23 cellular contexts compared by ENCODE assay signal in the genomic region with DNA sequence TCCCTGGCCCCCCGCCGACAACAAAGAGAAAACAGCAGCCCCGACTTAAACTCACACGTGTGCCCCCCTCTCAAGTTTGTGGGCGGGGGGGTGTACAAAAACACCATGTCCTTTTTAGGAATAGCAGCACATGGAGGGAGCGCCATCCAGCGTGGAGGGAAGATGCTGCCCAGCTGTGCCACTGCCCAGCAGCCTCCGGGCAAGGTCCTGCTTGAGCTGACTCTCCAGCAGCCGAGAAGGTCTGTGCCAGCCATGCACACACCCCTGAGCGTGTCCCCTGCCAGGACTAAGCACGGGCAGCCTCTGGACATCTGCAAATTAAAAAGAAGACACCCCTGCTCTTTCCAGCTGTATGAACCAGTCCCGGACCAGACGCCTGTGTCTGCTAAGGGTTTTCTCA.
DNase-seq lines count a peak whose midpoint lies in the region; ATAC-seq, FAIRE-seq and TF ChIP-seq lines count a peak whose summit lies in the region.
"Had no signal": no experiment of that assay in that cellular context is flagged by ENCODE, and none has a peak within 500 bp of the region (broad histone marks: within the 10 kb centered on the region; RNA-seq: fewer than 3 reads in every experiment).

No MANE protein-coding gene starts in this region.

- no peaks in the 10 kb centered on the region for H3K27me3 ChIP-seq in SK-N-SH (ENCODE audit: insufficient read depth)
- H3K27me3 ChIP-seq in K562 (ENCODE audit: control insufficient read depth in 2 of 2, insufficient read depth in 2 of 2, low read length in 2 of 2) = peaks cover 12 to 64% of the 10 kb centered on the region in 2 experiments; a peak in 3 of 5 replicates
- H3K27me3 ChIP-seq in stomach smooth muscle (ENCODE audit: control insufficient read depth in 1 of 2, insufficient read depth in 2 of 2, low read length in 2 of 2) = peaks cover 21 to 32% of the 10 kb centered on the region in 2 donors
- H3K27me3 ChIP-seq: BE2C had no signal

- H3K4me3 ChIP-seq in SK-N-SH (ENCODE audit: low read depth in 2 of 2, low read length in 1 of 2) (no peak overlapping the region), K562 (no peak overlapping the region), stomach smooth muscle (ENCODE audit: low read length in 2 of 2) (peak overlapping the region; percentile 0 to 35)
- H3K4me3 ChIP-seq: A549; BLaER1 treated with 17β-estradiol and CSF1 and Interleukin-3, amounts not matched to agents 10 nM and 100 nM; GM23338 had no signal

- H3K36me3 ChIP-seq in SK-N-SH (replicated peaks in 1 of 2; ENCODE audit: control insufficient read depth in 1 of 2, insufficient read depth in 2 of 2, low read length in 1 of 2) = no peaks in the 10 kb centered on the region
- H3K36me3 ChIP-seq in K562 (ENCODE audit: control insufficient read depth, insufficient read depth, low read length) = no peaks in the 10 kb centered on the region
- H3K36me3 ChIP-seq in stomach smooth muscle (ENCODE audit: control insufficient read depth in 2 of 2, insufficient read depth in 2 of 2, low read length in 2 of 2) = no peaks in the 10 kb centered on the region
- H3K36me3 ChIP-seq: BE2C; BLaER1 treated with 17β-estradiol and CSF1 and Interleukin-3, amounts not matched to agents 10 nM and 100 nM had no signal

- H2AFZ ChIP-seq in SK-N-SH (ENCODE audit: low read depth) (no peak overlapping the region), K562 (ENCODE audit: low read depth, low read length) (no peak overlapping the region)
- H2AFZ ChIP-seq: GM23338 had no signal

- H3K79me2 ChIP-seq in SK-N-SH (ENCODE audit: insufficient read depth) = no peaks in the 10 kb centered on the region
- H3K79me2 ChIP-seq in K562 (ENCODE audit: control insufficient read depth, insufficient read depth, low read length) = no peaks in the 10 kb centered on the region

- H3K4me1 ChIP-seq in SK-N-SH (ENCODE audit: control insufficient read depth in 1 of 2, insufficient read depth in 2 of 2, low read depth in 1 of 2, low read length in 1 of 2) = peaks cover 0 to 34% of the 10 kb centered on the region in 2 experiments; a peak in 1 of 4 replicates
- peaks cover 0 to 5% of the 10 kb centered on the region in 2 experiments; a peak in 2 of 5 replicates for H3K4me1 ChIP-seq in K562 (replicated peaks in 1 of 2; ENCODE audit: control insufficient read depth in 2 of 2, insufficient read depth in 2 of 2, low read length in 2 of 2)
- H3K4me1 ChIP-seq in stomach smooth muscle (ENCODE audit: control insufficient read depth, insufficient read depth, low read length) = peaks cover 27% of the 10 kb centered on the region
- H3K4me1 ChIP-seq: A549 had no signal

- no peaks in the 10 kb centered on the region for H3K9me1 ChIP-seq in K562 (ENCODE audit: control insufficient read depth, insufficient read depth, low read length)

- H3K9ac ChIP-seq in SK-N-SH = no peak overlapping the region
- no peak overlapping the region for H3K9ac ChIP-seq in K562 (ENCODE audit: insufficient read depth in 1 of 2, low read depth in 2 of 2, low read length in 2 of 2)
- no peak overlapping the region for H3K9ac ChIP-seq in stomach smooth muscle (ENCODE audit: low read length in 2 of 2)
- H3K9ac ChIP-seq: BLaER1 treated with 17β-estradiol and CSF1 and Interleukin-3, amounts not matched to agents 10 nM and 100 nM had no signal

- CTCF ChIA-PET in SK-N-SH (lab: Yijun Ruan, JAX) (interaction anchor here (0.7 to 4.1 kb wide), 26 partner anchors 11 to 495 kb away, joined by 3 to 49 read pairs (median 4); partner anchors contain the start of gene OLFM1), K562 (lab: Yijun Ruan, JAX; ENCODE audit: low intra/inter-chr PET ratio) (no interaction called here)

- TF ChIP-seq CTCF in SK-N-SH (IDR thresholded peaks at IDR 0.05) (no peak), K562 (IDR thresholded peaks at IDR 0.05 in 2 of 3, conservative IDR thresholded peaks at IDR 0.05 in 1 of 3; ENCODE audit: insufficient read depth in 2 of 3, low read depth in 1 of 3, low read length in 3 of 3) (no peak)

- ATAC-seq in SK-N-SH treated with all-trans-retinoic acid at 6 μM for 48 hours (no peak), K562 (no peak), left ventricle myocardium superior (no peak)
- ATAC-seq: HCT116 had no signal

- TF ChIP-seq EP300 in SK-N-SH (IDR thresholded peaks at IDR 0.05; ENCODE audit: borderline replicate concordance in 1 of 2, low read depth in 1 of 2, low read length in 1 of 2) = peak in 1 of 2 experiments; percentile 32; a peak in 1 of 4 replicates
- no peak for TF ChIP-seq EP300 in K562 (IDR thresholded peaks at IDR 0.05; ENCODE audit: low read length)

- TF ChIP-seq POLR2A in K562 (conservative IDR thresholded peaks at IDR 0.05) = no peak

- H4K20me1 ChIP-seq in SK-N-SH (ENCODE audit: insufficient read depth) (no peaks in the 10 kb centered on the region), K562 (replicated peaks; ENCODE audit: control insufficient read depth, insufficient read depth, low read length) (peaks cover 8% of the 10 kb centered on the region; the same call in 1 of the 2 replicates)

- DNase-seq in SK-N-SH (peak; percentile 83), K562 (ENCODE audit: extremely low read depth in 1 of 4, low spot score in 3 of 4) (no peak), left ventricle myocardium superior (no peak), RKO (ENCODE audit: low spot score) (no peak)
- DNase-seq: 8988T; ACHN; AML-193; CD4-positive, alpha-beta T cell; CD8-positive, alpha-beta memory T cell; DMS 273 treated with DMSO at 0.1 percent for 48 hours; DND-41; H9; HFFc6 had no signal

- H3F3A ChIP-seq in SK-N-SH (replicated peaks; ENCODE audit: insufficient read depth) = no peaks in the 10 kb centered on the region

- no peak overlapping the region for H3K4me2 ChIP-seq in SK-N-SH
- H3K4me2 ChIP-seq in K562 (ENCODE audit: insufficient read depth, low read length) = no peak overlapping the region
- H3K4me2 ChIP-seq: A549; BLaER1 treated with 17β-estradiol and CSF1 and Interleukin-3, amounts not matched to agents 10 nM and 100 nM; GM23338 had no signal

- H3K27ac ChIP-seq in SK-N-SH (ENCODE audit: low read depth in 2 of 2, low read length in 1 of 2) (no peak overlapping the region; a peak in 1 of 4 replicates), K562 (ENCODE audit: extremely low read depth, low read depth, low read length) (no peak overlapping the region), stomach smooth muscle (ENCODE audit: low read length) (no peak overlapping the region)
- H3K27ac ChIP-seq: A549; BLaER1 treated with 17β-estradiol and CSF1 and Interleukin-3, amounts not matched to agents 10 nM and 100 nM had no signal

- H3K9me3 ChIP-seq in SK-N-SH (no peaks in the 10 kb centered on the region), K562 (replicated peaks; ENCODE audit: control insufficient read depth, insufficient read depth, low read depth, low read length) (no peaks in the 10 kb centered on the region), stomach smooth muscle (ENCODE audit: control insufficient read depth in 2 of 2, low read length in 2 of 2) (no peaks in the 10 kb centered on the region)
- H3K9me3 ChIP-seq: A549; BE2C; BLaER1 treated with 17β-estradiol and CSF1 and Interleukin-3, amounts not matched to agents 10 nM and 100 nM had no signal

- TF ChIP-seq RAD21 in SK-N-SH (IDR thresholded peaks at IDR 0.05; ENCODE audit: low read length) = peak; percentile 52
- no peak for TF ChIP-seq RAD21 in K562 (CRISPR knock-in tag; conservative IDR thresholded peaks at IDR 0.05 in 1 of 2, IDR thresholded peaks at IDR 0.05 in 1 of 2)

- intact Hi-C loops in K562 (cut with micrococcal nuclease) (no loop called here), left ventricle myocardium superior (cut with micrococcal nuclease) (no loop called here)

- WGBS in SK-N-SH (ENCODE audit: low lambda C conversion rate) = 33% methylated on average over 7 of the region's 13 CpGs
- WGBS in K562 (ENCODE audit: insufficient coverage, low coverage, missing lambda C conversion rate) = 1% methylated on average over 13 of the region's 13 CpGs

- H3K9me2 ChIP-seq in SK-N-SH = no peaks in the 10 kb centered on the region

- BruUV-seq in K562 (replicated peaks; lab: Mats Ljungman, UMichigan) = no TSS peak

- POLR2A ChIA-PET in SK-N-SH (lab: Yijun Ruan, JAX) (interaction anchor here (0.7 to 1.4 kb wide), 2 partner anchors 27 to 749 kb away, joined by 3 read pairs; no protein-coding TSS in a partner anchor), K562 (lab: Yijun Ruan, JAX) (interaction anchor here (0.6 to 1.2 kb wide), 2 partner anchors 27 to 96 kb away, joined by 3 to 5 read pairs; no protein-coding TSS in a partner anchor)

- in situ Hi-C loops in K562 (cut with MboI) = no loop called here

- FAIRE-seq in K562 (lab: Jason Lieb, UNC) = no peak
- FAIRE-seq: A549, D721Med, G401.6, GM18507 had no signal

TF ChIP-seq in SK-N-SH, 30 proteins besides CTCF, POLR2A, EP300 and RAD21 (continues in another document):
- peak; percentile 48; the same call in 1 of the 2 replicates for TF ChIP-seq MXI1 (IDR thresholded peaks at IDR 0.05; ENCODE audit: low read depth, low read length)
- peak; percentile 30; the same call in 1 of the 2 replicates for TF ChIP-seq SMC3 (IDR thresholded peaks at IDR 0.05; ENCODE audit: low read depth, low read length)

TF ChIP-seq in SK-N-SH treated with all-trans-retinoic acid at 6 μM for 48 hours, 23 proteins besides CTCF, POLR2A, EP300 and RAD21 (continues in another document):
- TF ChIP-seq ZFP30 (CRISPR knock-in tag; IDR thresholded peaks at IDR 0.05) = no peak
- TF ChIP-seq SNAI2 (CRISPR knock-in tag; IDR thresholded peaks at IDR 0.05) = no peak
- no peak for TF ChIP-seq ISL1 (CRISPR knock-in tag; IDR thresholded peaks at IDR 0.05)

TF ChIP-seq in K562, 482 proteins besides CTCF, POLR2A, EP300 and RAD21 (continues in another document):
- TF ChIP-seq TAF15 (IDR thresholded peaks at IDR 0.05; ENCODE audit: low read depth, low read length) (no peak), BRCA1 (IDR thresholded peaks at IDR 0.05) (no peak), BRCA1 (CRISPR knock-in tag; IDR thresholded peaks at IDR 0.05) (no peak), ILF3 (IDR thresholded peaks at IDR 0.05; ENCODE audit: borderline replicate concordance) (no peak), LARP7 (IDR thresholded peaks at IDR 0.05) (no peak), ZBED1 (IDR thresholded peaks at IDR 0.05) (no peak)

Comparison
In these comparisons a context has a peak if more than half of its experiments do, and no peak if none do; other contexts are left out.
1. H3K4me3 ChIP-seq: peak in stomach smooth muscle (2 of 2); none in SK-N-SH (0 of 2) and K562 (single experiment).
2. Of the 27 proteins assayed by ChIP-seq in both K562 and SK-N-SH: peak only in K562: none; only in SK-N-SH: MXI1, RAD21 and SMC3; in both: none; in neither: 23; mixed calls (peak in some experiments, not most) for 1.